ENCODE assay signal across 9 cellular contexts in genomic region chr3:186277268-186277909, GRCh38.
DNase-seq lines count a peak whose midpoint lies in the region; ATAC-seq and TF ChIP-seq lines count a peak whose summit lies in the region.
"Had no signal": no experiment of that assay in that cellular context is flagged by ENCODE, and none has a peak within 500 bp of the region (broad histone marks: within the 10 kb centered on the region; RNA-seq: fewer than 3 reads in every experiment).

No MANE protein-coding gene starts in this region.

- ATAC-seq in HG02678 (IDR thresholded peaks at IDR 0.05; ENCODE audit: unreplicated experiment) = no peak
- ATAC-seq in HG02588 (IDR thresholded peaks at IDR 0.05; ENCODE audit: unreplicated experiment) = no peak

- no peaks in the 10 kb centered on the region for H3K27me3 ChIP-seq in OCI-LY1 (ENCODE audit: insufficient read depth, low read length)
- H3K27me3 ChIP-seq in prostate gland (replicated peaks; ENCODE audit: insufficient read depth) = peaks cover 3% of the 10 kb centered on the region

- H3K27ac ChIP-seq in OCI-LY1 (ENCODE audit: low read depth, low read length, poor library complexity, severe bottlenecking) (no peak overlapping the region), prostate gland (no peak overlapping the region)

- no peak overlapping the region for H3K9ac ChIP-seq in OCI-LY1 (ENCODE audit: low read length)

- DNase-seq in G401 (ENCODE audit: low spot score) (peak; percentile 49), fibroblast of gingiva (ENCODE audit: low read depth) (peak; percentile 46), prostate gland (ENCODE audit: low spot score) (no peak), DMS114 treated with DMSO at 0.1 percent for 48 hours (lab: John Stamatoyannopoulos, UW; ENCODE audit: unreplicated experiment) (no peak)
- DNase-seq in stimulated activated CD4-positive, alpha-beta T cell treated with anti-CD3 and anti-CD28 coated beads, Interleukin-4, amount 100 ng/mL, for 24 hours = no peak
- DNase-seq: activated naive CD4-positive, alpha-beta T cell treated with anti-CD3 and anti-CD28 coated beads, Interleukin-2, amount 50 U/mL, for 16 hours had no signal

- no peaks in the 10 kb centered on the region for H4K20me1 ChIP-seq in OCI-LY1 (ENCODE audit: insufficient read depth, low read length)

- no peaks in the 10 kb centered on the region for H3K9me2 ChIP-seq in OCI-LY1 (ENCODE audit: low read depth, low read length)

- H3K79me2 ChIP-seq in OCI-LY1 (ENCODE audit: insufficient read depth, low read length) = no peaks in the 10 kb centered on the region

- intact Hi-C loops in prostate gland (cut with DNase I) = no loop called here

- H3K9me3 ChIP-seq in OCI-LY1 (ENCODE audit: low read length) = no peaks in the 10 kb centered on the region
- no peaks in the 10 kb centered on the region for H3K9me3 ChIP-seq in prostate gland

- H3F3A ChIP-seq in OCI-LY1 (ENCODE audit: insufficient read depth, low read length) = no peaks in the 10 kb centered on the region

- TF ChIP-seq POLR2A in prostate gland (IDR thresholded peaks at IDR 0.05) = no peak

- in situ Hi-C loops in G401 (cut with HindIII; ENCODE audit: low sequenced_read_pairs) = no loop called here

- TF ChIP-seq CTCF in OCI-LY1 (IDR thresholded peaks at IDR 0.05; ENCODE audit: low read length) (peak; percentile 38; the same call in 1 of the 2 replicates), prostate gland (IDR thresholded peaks at IDR 0.05) (peak in 3 of 4 experiments; percentile 36 to 64 (median 61))

- 35% methylated on average over 10 of the region's 10 CpGs for WGBS in prostate gland

- H3K4me3 ChIP-seq in OCI-LY1 (ENCODE audit: low read depth, low read length, poor library complexity, severe bottlenecking) (no peak overlapping the region), prostate gland (no peak overlapping the region)

- H3K4me1 ChIP-seq in OCI-LY1 (ENCODE audit: insufficient read depth, low read length, severe bottlenecking) (no peaks in the 10 kb centered on the region), prostate gland (replicated peaks) (no peaks in the 10 kb centered on the region)

- no peak overlapping the region for H2AFZ ChIP-seq in OCI-LY1 (ENCODE audit: low read length)

- H3K4me2 ChIP-seq in OCI-LY1 (ENCODE audit: low read length) = no peak overlapping the region

- H3K36me3 ChIP-seq in OCI-LY1 (ENCODE audit: insufficient read depth, low read length) (no peaks in the 10 kb centered on the region), prostate gland (no peaks in the 10 kb centered on the region)

Comparison
In these comparisons a context has a peak if more than half of its experiments do, and no peak if none do; other contexts are left out.
1. DNase-seq: peak in G401 (single experiment) and fibroblast of gingiva (single experiment); none in prostate gland (single experiment), stimulated activated CD4-positive, alpha-beta T cell treated with anti-CD3 and anti-CD28 coated beads, Interleukin-4, amount 100 ng/mL, for 24 hours (single experiment) and DMS114 treated with DMSO at 0.1 percent for 48 hours (single experiment).